In genomic region chr6:157652601-157653363, GRCh38 we compare ENCODE assay signal across 20 cellular contexts.
"Had no signal": no experiment of that assay in that cellular context is flagged by ENCODE, and none has a peak within 500 bp of the region (broad histone marks: within the 10 kb centered on the region; RNA-seq: fewer than 3 reads in every experiment).

No MANE protein-coding gene starts in this region.

- H3K27ac ChIP-seq: ascending aorta, breast epithelium, gastroesophageal sphincter, heart right ventricle, ovary, right lobe of liver, tibial nerve had no signal

- DNase-seq: activated B cell treated with CpG ODN at 0.5 μM for 24 hours; activated CD4-positive, alpha-beta memory T cell treated with anti-CD3 and anti-CD28 coated beads, Interleukin-2, amount 10 ng/mL, durations not matched to agents 7 days and 5 days; activated CD4-positive, alpha-beta T cell treated with anti-CD3 and anti-CD28 coated beads for 4 hours; activated naive CD4-positive, alpha-beta T cell treated with anti-CD3 and anti-CD28 coated beads for 36 hours; activated T-cell treated with anti-CD3 and anti-CD28 coated beads, Interleukin-2, amount 50 U/mL, for 24 hours; effector CD8-positive, alpha-beta T cell; heart right ventricle; immature natural killer cell; left ventricle myocardium superior; ovary; right lobe of liver; stimulated activated CD4-positive, alpha-beta T cell treated with anti-CD3 and anti-CD28 coated beads, Interleukin-4, amount 100 ng/mL, for 24 hours had no signal

- H3K9me3 ChIP-seq: ascending aorta, breast epithelium, gastroesophageal sphincter, heart right ventricle, ovary, right lobe of liver, tibial nerve had no signal

- H3K27me3 ChIP-seq: ascending aorta, breast epithelium, gastroesophageal sphincter, heart right ventricle, ovary, right lobe of liver, tibial nerve had no signal

- H3K27me3 Mint-ChIP-seq: activated B cell treated with CpG ODN at 0.5 μM for 24 hours; activated CD4-positive, alpha-beta memory T cell treated with anti-CD3 and anti-CD28 coated beads, Interleukin-2, amount 10 ng/mL, durations not matched to agents 7 days and 5 days; activated T-cell treated with anti-CD3 and anti-CD28 coated beads, Interleukin-2, amount 50 U/mL, for 24 hours; dendritic cell treated with granulocyte-macrophage colony-stimulating factor and Interleukin-4, amounts not matched to agents 40 ng/mL and 50 ng/mL, for 4 days had no signal

- H3K36me3 ChIP-seq: breast epithelium, ovary, right lobe of liver had no signal

- H3K9me3 Mint-ChIP-seq: activated B cell treated with CpG ODN at 0.5 μM for 24 hours; activated CD4-positive, alpha-beta memory T cell treated with anti-CD3 and anti-CD28 coated beads, Interleukin-2, amount 10 ng/mL, durations not matched to agents 7 days and 5 days; activated naive CD4-positive, alpha-beta T cell treated with anti-CD3 and anti-CD28 coated beads for 36 hours; activated T-cell treated with anti-CD3 and anti-CD28 coated beads, Interleukin-2, amount 50 U/mL, for 24 hours; dendritic cell treated with granulocyte-macrophage colony-stimulating factor and Interleukin-4, amounts not matched to agents 40 ng/mL and 50 ng/mL, for 4 days; immature natural killer cell; stimulated activated effector memory CD8-positive, alpha-beta T cell treated with anti-CD3 and anti-CD28 coated beads, Interleukin-12 subunit alpha, Interleukin-12 subunit beta, amount 100 ng/mL, for 72 hours; T-helper 2 cell treated with Interferon-gamma antibody and Interleukin-4, amounts not matched to agents 5 μg/mL and 100 μg/mL, for 36 hours had no signal

- H3K27ac Mint-ChIP-seq: activated B cell treated with CpG ODN at 0.5 μM for 24 hours; activated CD4-positive, alpha-beta memory T cell treated with anti-CD3 and anti-CD28 coated beads, Interleukin-2, amount 10 ng/mL, durations not matched to agents 7 days and 5 days; activated naive CD4-positive, alpha-beta T cell treated with anti-CD3 and anti-CD28 coated beads for 36 hours; activated T-cell treated with anti-CD3 and anti-CD28 coated beads, Interleukin-2, amount 50 U/mL, for 24 hours; dendritic cell treated with granulocyte-macrophage colony-stimulating factor and Interleukin-4, amounts not matched to agents 40 ng/mL and 50 ng/mL, for 4 days; immature natural killer cell; stimulated activated effector memory CD8-positive, alpha-beta T cell treated with anti-CD3 and anti-CD28 coated beads, Interleukin-12 subunit alpha, Interleukin-12 subunit beta, amount 100 ng/mL, for 72 hours; T-helper 2 cell treated with Interferon-gamma antibody and Interleukin-4, amounts not matched to agents 5 μg/mL and 100 μg/mL, for 36 hours had no signal

- H3K4me1 ChIP-seq: breast epithelium, right lobe of liver had no signal

- H3K4me2 ChIP-seq: smooth muscle cell had no signal

- H3K4me1 Mint-ChIP-seq: activated B cell treated with CpG ODN at 0.5 μM for 24 hours; stimulated activated effector memory CD8-positive, alpha-beta T cell treated with anti-CD3 and anti-CD28 coated beads, Interleukin-12 subunit alpha, Interleukin-12 subunit beta, amount 100 ng/mL, for 72 hours had no signal

- H3K36me3 Mint-ChIP-seq: stimulated activated effector memory CD8-positive, alpha-beta T cell treated with anti-CD3 and anti-CD28 coated beads, Interleukin-12 subunit alpha, Interleukin-12 subunit beta, amount 100 ng/mL, for 72 hours had no signal

- H3K4me3 Mint-ChIP-seq: activated B cell treated with CpG ODN at 0.5 μM for 24 hours; activated CD4-positive, alpha-beta memory T cell treated with anti-CD3 and anti-CD28 coated beads, Interleukin-2, amount 10 ng/mL, durations not matched to agents 7 days and 5 days; activated naive CD4-positive, alpha-beta T cell treated with anti-CD3 and anti-CD28 coated beads for 36 hours; activated T-cell treated with anti-CD3 and anti-CD28 coated beads, Interleukin-2, amount 50 U/mL, for 24 hours; dendritic cell treated with granulocyte-macrophage colony-stimulating factor and Interleukin-4, amounts not matched to agents 40 ng/mL and 50 ng/mL, for 4 days; immature natural killer cell; stimulated activated effector memory CD8-positive, alpha-beta T cell treated with anti-CD3 and anti-CD28 coated beads, Interleukin-12 subunit alpha, Interleukin-12 subunit beta, amount 100 ng/mL, for 72 hours; T-helper 2 cell treated with Interferon-gamma antibody and Interleukin-4, amounts not matched to agents 5 μg/mL and 100 μg/mL, for 36 hours had no signal

- H3K4me3 ChIP-seq: ascending aorta, breast epithelium, gastroesophageal sphincter, heart right ventricle, ovary, right lobe of liver, smooth muscle cell, tibial nerve had no signal
